ENCODE assay signal across 1 cellular context in genomic region chr20:3223937-3224680, GRCh38.
TF ChIP-seq lines count a peak whose summit lies in the region.

No MANE protein-coding gene starts in this region.

TF ChIP-seq in K562, 482 proteins besides CTCF, POLR2A, EP300 and RAD21:
- TF ChIP-seq POLR2G (IDR thresholded peaks at IDR 0.05; ENCODE audit: low read depth, low read length): peak; percentile 37; the same call in 1 of the 2 replicates
- peak; percentile 37 for TF ChIP-seq RBFOX2 (IDR thresholded peaks at IDR 0.05; ENCODE audit: low read depth, low read length)
- TF ChIP-seq ZHX1 (conservative IDR thresholded peaks at IDR 0.05; ENCODE audit: low read length): no peak
- TF ChIP-seq, protein P1, sequence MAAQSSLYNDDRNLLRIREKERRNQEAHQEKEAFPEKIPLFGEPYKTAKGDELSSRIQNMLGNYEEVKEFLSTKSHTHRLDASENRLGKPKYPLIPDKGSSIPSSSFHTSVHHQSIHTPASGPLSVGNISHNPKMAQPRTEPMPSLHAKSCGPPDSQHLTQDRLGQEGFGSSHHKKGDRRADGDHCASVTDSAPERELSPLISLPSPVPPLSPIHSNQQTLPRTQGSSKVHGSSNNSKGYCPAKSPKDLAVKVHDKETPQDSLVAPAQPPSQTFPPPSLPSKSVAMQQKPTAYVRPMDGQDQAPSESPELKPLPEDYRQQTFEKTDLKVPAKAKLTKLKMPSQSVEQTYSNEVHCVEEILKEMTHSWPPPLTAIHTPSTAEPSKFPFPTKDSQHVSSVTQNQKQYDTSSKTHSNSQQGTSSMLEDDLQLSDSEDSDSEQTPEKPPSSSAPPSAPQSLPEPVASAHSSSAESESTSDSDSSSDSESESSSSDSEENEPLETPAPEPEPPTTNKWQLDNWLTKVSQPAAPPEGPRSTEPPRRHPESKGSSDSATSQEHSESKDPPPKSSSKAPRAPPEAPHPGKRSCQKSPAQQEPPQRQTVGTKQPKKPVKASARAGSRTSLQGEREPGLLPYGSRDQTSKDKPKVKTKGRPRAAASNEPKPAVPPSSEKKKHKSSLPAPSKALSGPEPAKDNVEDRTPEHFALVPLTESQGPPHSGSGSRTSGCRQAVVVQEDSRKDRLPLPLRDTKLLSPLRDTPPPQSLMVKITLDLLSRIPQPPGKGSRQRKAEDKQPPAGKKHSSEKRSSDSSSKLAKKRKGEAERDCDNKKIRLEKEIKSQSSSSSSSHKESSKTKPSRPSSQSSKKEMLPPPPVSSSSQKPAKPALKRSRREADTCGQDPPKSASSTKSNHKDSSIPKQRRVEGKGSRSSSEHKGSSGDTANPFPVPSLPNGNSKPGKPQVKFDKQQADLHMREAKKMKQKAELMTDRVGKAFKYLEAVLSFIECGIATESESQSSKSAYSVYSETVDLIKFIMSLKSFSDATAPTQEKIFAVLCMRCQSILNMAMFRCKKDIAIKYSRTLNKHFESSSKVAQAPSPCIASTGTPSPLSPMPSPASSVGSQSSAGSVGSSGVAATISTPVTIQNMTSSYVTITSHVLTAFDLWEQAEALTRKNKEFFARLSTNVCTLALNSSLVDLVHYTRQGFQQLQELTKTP (IDR thresholded peaks at IDR 0.05; ENCODE audit: low read depth in 1 of 2, partially characterized antibody in 2 of 2): no peak
